Comparison of ENCODE assay signal across 27 cellular contexts in genomic region chr4:181770971-181771370, GRCh38.
"Had no signal": no experiment of that assay in that cellular context is flagged by ENCODE, and none has a peak within 500 bp of the region (broad histone marks: within the 10 kb centered on the region; RNA-seq: fewer than 3 reads in every experiment).

No MANE protein-coding gene starts in this region.

- H3K27ac Mint-ChIP-seq: immature natural killer cell; memory B cell; naive thymus-derived CD4-positive, alpha-beta T cell; nephron; stimulated activated effector memory CD8-positive, alpha-beta T cell treated with anti-CD3 and anti-CD28 coated beads, Interleukin-12 subunit alpha, Interleukin-12 subunit beta, amount 100 ng/mL, for 72 hours had no signal

- H3K4me1 ChIP-seq: left ventricle myocardium inferior, pancreas, prostate gland, stomach, testis, thyroid gland, transverse colon, upper lobe of right lung had no signal

- H3K9me3 ChIP-seq: mucosa of descending colon, pancreas, prostate gland, stomach, testis, thyroid gland, upper lobe of right lung had no signal

- ATAC-seq: mucosa of descending colon; naive thymus-derived CD4-positive, alpha-beta T cell; pancreas; right cardiac atrium; sciatic nerve; stimulated activated effector memory CD8-positive, alpha-beta T cell treated with anti-CD3 and anti-CD28 coated beads, Interleukin-12 subunit alpha, Interleukin-12 subunit beta, amount 100 ng/mL, for 72 hours; stimulated activated naive CD8-positive, alpha-beta T cell treated with anti-CD3 and anti-CD28 coated beads, Interleukin-15, Interleukin-2, amounts not matched to agents 100 U/mL and 50 U/mL, for 24 hours; upper lobe of right lung had no signal

- H3K36me3 ChIP-seq: left ventricle myocardium inferior, pancreas, prostate gland, stomach, thyroid gland, transverse colon, upper lobe of right lung had no signal

- H3K36me3 Mint-ChIP-seq: immature natural killer cell; memory B cell; naive thymus-derived CD4-positive, alpha-beta T cell; stimulated activated effector memory CD8-positive, alpha-beta T cell treated with anti-CD3 and anti-CD28 coated beads, Interleukin-12 subunit alpha, Interleukin-12 subunit beta, amount 100 ng/mL, for 72 hours had no signal

- H3K4me3 Mint-ChIP-seq: immature natural killer cell; memory B cell; naive thymus-derived CD4-positive, alpha-beta T cell; nephron; neural crest cell; stimulated activated effector memory CD8-positive, alpha-beta T cell treated with anti-CD3 and anti-CD28 coated beads, Interleukin-12 subunit alpha, Interleukin-12 subunit beta, amount 100 ng/mL, for 72 hours had no signal

- H3K27me3 Mint-ChIP-seq: memory B cell; naive thymus-derived CD4-positive, alpha-beta T cell had no signal

- DNase-seq: hypothalamus; immature natural killer cell; islet precursor cell; left ventricle myocardium inferior; midbrain; mucosa of descending colon; naive thymus-derived CD4-positive, alpha-beta T cell; nucleus accumbens; pancreas; posterior cingulate gyrus; retina; right cardiac atrium; stimulated activated CD4-positive, alpha-beta T cell treated with anti-CD3 and anti-CD28 coated beads, Interleukin-4, amount 100 ng/mL, for 24 hours; stimulated activated naive CD8-positive, alpha-beta T cell treated with anti-CD3 and anti-CD28 coated beads, Interleukin-15, Interleukin-2, amounts not matched to agents 100 U/mL and 50 U/mL, for 24 hours; stomach; testis; thyroid gland; transverse colon; upper lobe of right lung had no signal

- H3K4me1 Mint-ChIP-seq: immature natural killer cell; memory B cell; naive thymus-derived CD4-positive, alpha-beta T cell; nephron; neural crest cell; stimulated activated effector memory CD8-positive, alpha-beta T cell treated with anti-CD3 and anti-CD28 coated beads, Interleukin-12 subunit alpha, Interleukin-12 subunit beta, amount 100 ng/mL, for 72 hours had no signal

- H3K27ac ChIP-seq: left ventricle myocardium inferior, pancreas, prostate gland, skin epidermis, stomach, testis, thyroid gland, transverse colon, upper lobe of right lung had no signal

- H3K27me3 ChIP-seq: pancreas, stomach, testis, thyroid gland, transverse colon, upper lobe of right lung had no signal

- H3K4me3 ChIP-seq: left ventricle myocardium inferior, lung, mucosa of descending colon, pancreas, prostate gland, skin epidermis, stomach, testis, thyroid gland, transverse colon, upper lobe of right lung had no signal
